In genomic region chr20:24425523-24425922, GRCh38 we compare ENCODE assay signal across 15 cellular contexts. TPM values are rescaled to one million over a fixed set of nuclear protein-coding genes. Genes with fewer than 3 reads are reported as not detected.
DNase-seq lines count a peak whose midpoint lies in the region; TF ChIP-seq lines count a peak whose summit lies in the region.
"Had no signal": no experiment of that assay in that cellular context is flagged by ENCODE, and none has a peak within 500 bp of the region (broad histone marks: within the 10 kb centered on the region; RNA-seq: fewer than 3 reads in every experiment).

No MANE protein-coding gene starts in this region.

- H3K4me1 ChIP-seq in OCI-LY3 (ENCODE audit: low read length) = peaks cover 54% of the 10 kb centered on the region
- H3K4me1 ChIP-seq in iPS-18a (ENCODE audit: control insufficient read depth, low read depth, low read length) = peaks cover 35% of the 10 kb centered on the region
- H3K4me1 ChIP-seq in colonic mucosa = no peaks in the 10 kb centered on the region
- H3K4me1 ChIP-seq: BLaER1, Caco-2 had no signal

- no peaks in the 10 kb centered on the region for H3K36me3 Mint-ChIP-seq in activated naive CD8-positive, alpha-beta T cell treated with anti-CD3 and anti-CD28 coated beads for 36 hours
- H3K36me3 Mint-ChIP-seq: CD8-positive, alpha-beta memory T cell had no signal

- H3K27ac Mint-ChIP-seq in activated naive CD8-positive, alpha-beta T cell treated with anti-CD3 and anti-CD28 coated beads for 36 hours = no peak overlapping the region
- H3K27ac Mint-ChIP-seq: CD8-positive, alpha-beta memory T cell had no signal

- TF ChIP-seq CTCF in OCI-LY3 (IDR thresholded peaks at IDR 0.05; ENCODE audit: low read depth, low read length) = no peak; the same call in 1 of the 2 replicates
- no peak for TF ChIP-seq CTCF in colonic mucosa (IDR thresholded peaks at IDR 0.05)

- no peaks in the 10 kb centered on the region for H3K4me1 Mint-ChIP-seq in activated naive CD8-positive, alpha-beta T cell treated with anti-CD3 and anti-CD28 coated beads for 36 hours
- H3K4me1 Mint-ChIP-seq: CD8-positive, alpha-beta memory T cell had no signal

- no peaks in the 10 kb centered on the region for H3K79me2 ChIP-seq in OCI-LY3 (ENCODE audit: low read length)

- H4K20me1 ChIP-seq in OCI-LY3 (ENCODE audit: insufficient read depth, low read length) = no peaks in the 10 kb centered on the region
- H4K20me1 ChIP-seq: BLaER1 had no signal

- H3K4me3 ChIP-seq in OCI-LY3 (ENCODE audit: low read length) (peak overlapping the region; percentile 15; the same call in 1 of the 2 replicates), iPS-18a (ENCODE audit: low read length) (peak overlapping the region; percentile 18), colonic mucosa (no peak overlapping the region)
- H3K4me3 ChIP-seq: BLaER1 had no signal

- H3K27me3 Mint-ChIP-seq in activated naive CD8-positive, alpha-beta T cell treated with anti-CD3 and anti-CD28 coated beads for 36 hours = no peaks in the 10 kb centered on the region

- H3K36me3 ChIP-seq in OCI-LY3 (replicated peaks; ENCODE audit: low read depth, low read length) = peaks cover 4% of the 10 kb centered on the region
- H3K36me3 ChIP-seq in iPS-18a (ENCODE audit: control insufficient read depth, low read depth, low read length) = no peaks in the 10 kb centered on the region
- no peaks in the 10 kb centered on the region for H3K36me3 ChIP-seq in colonic mucosa
- H3K36me3 ChIP-seq: BLaER1 had no signal

- H3K9me3 ChIP-seq in OCI-LY3 (ENCODE audit: insufficient read depth, low read length) = no peaks in the 10 kb centered on the region
- no peaks in the 10 kb centered on the region for H3K9me3 ChIP-seq in iPS-18a (ENCODE audit: control insufficient read depth, low read depth, low read length)
- H3K9me3 ChIP-seq in colonic mucosa = no peaks in the 10 kb centered on the region
- H3K9me3 ChIP-seq: BLaER1, Caco-2 had no signal

- H3K4me2 ChIP-seq in OCI-LY3 (ENCODE audit: low read length) = peak overlapping the region; percentile 47
- H3K4me2 ChIP-seq: BLaER1 had no signal

- H2AFZ ChIP-seq in OCI-LY3 (ENCODE audit: low read depth, low read length) = peak overlapping the region; percentile 22; the same call in 1 of the 2 replicates

- H3K27me3 ChIP-seq in OCI-LY3 (ENCODE audit: low read depth, low read length) (no peaks in the 10 kb centered on the region), iPS-18a (ENCODE audit: control insufficient read depth, insufficient read depth, low read length) (no peaks in the 10 kb centered on the region), colonic mucosa (no peaks in the 10 kb centered on the region)
- H3K27me3 ChIP-seq: BLaER1 had no signal

- DNase-seq in activated CD8-positive, alpha-beta memory T cell treated with anti-CD3 and anti-CD28 coated beads for 24 hours = peak; percentile 24
- no peak for DNase-seq in activated CD8-positive, alpha-beta memory T cell treated with anti-CD3 and anti-CD28 coated beads, Interleukin-2, amount 50 U/mL, for 4 hours
- DNase-seq in colonic mucosa (no peak), SW480 (ENCODE audit: low spot score) (no peak), NCI-H748 treated with DMSO at 0.1 percent for 48 hours (lab: John Stamatoyannopoulos, UW) (no peak)
- DNase-seq in activated naive CD8-positive, alpha-beta T cell treated with anti-CD3 and anti-CD28 coated beads for 36 hours = no peak
- DNase-seq: AML-193; Caco-2; CD8-positive, alpha-beta memory T cell; GF-D8 had no signal

- H3K4me3 Mint-ChIP-seq in activated naive CD8-positive, alpha-beta T cell treated with anti-CD3 and anti-CD28 coated beads for 36 hours = no peak overlapping the region
- H3K4me3 Mint-ChIP-seq: CD8-positive, alpha-beta memory T cell had no signal

- H3K9me3 Mint-ChIP-seq in activated naive CD8-positive, alpha-beta T cell treated with anti-CD3 and anti-CD28 coated beads for 36 hours = no peaks in the 10 kb centered on the region

- intact Hi-C loops in colonic mucosa (cut with DNase I) = no loop called here

- H3K9ac ChIP-seq in OCI-LY3 (ENCODE audit: low read length) = peak overlapping the region; percentile 51; the same call in 1 of the 2 replicates
- no peak overlapping the region for H3K9ac ChIP-seq in iPS-18a (ENCODE audit: low read length)
- no peak overlapping the region for H3K9ac ChIP-seq in colonic mucosa (ENCODE audit: low read depth in 2 of 2, low read length in 2 of 2)
- H3K9ac ChIP-seq: BLaER1 had no signal

- H3K27ac ChIP-seq in OCI-LY3 (ENCODE audit: low read length) = peak overlapping the region; percentile 96
- no peak overlapping the region for H3K27ac ChIP-seq in iPS-18a (ENCODE audit: low read length)
- H3K27ac ChIP-seq in colonic mucosa = no peak overlapping the region
- H3K27ac ChIP-seq: 22Rv1, BLaER1 had no signal

RNA-seq across cellular contexts. Expression of gene SYNDIG1, which starts 43.9 kb away (rescaled TPM):
- under 1 TPM; 0.10 to 0.19 TPM for total RNA-seq in colonic mucosa
- not detected for total RNA-seq in activated naive CD8-positive, alpha-beta T cell treated with anti-CD3 and anti-CD28 coated beads for 36 hours
- total RNA-seq: Caco-2; CD8-positive, alpha-beta memory T cell; HepG2 had no signal
